1 cellular context compared by ENCODE assay signal in the genomic region with DNA sequence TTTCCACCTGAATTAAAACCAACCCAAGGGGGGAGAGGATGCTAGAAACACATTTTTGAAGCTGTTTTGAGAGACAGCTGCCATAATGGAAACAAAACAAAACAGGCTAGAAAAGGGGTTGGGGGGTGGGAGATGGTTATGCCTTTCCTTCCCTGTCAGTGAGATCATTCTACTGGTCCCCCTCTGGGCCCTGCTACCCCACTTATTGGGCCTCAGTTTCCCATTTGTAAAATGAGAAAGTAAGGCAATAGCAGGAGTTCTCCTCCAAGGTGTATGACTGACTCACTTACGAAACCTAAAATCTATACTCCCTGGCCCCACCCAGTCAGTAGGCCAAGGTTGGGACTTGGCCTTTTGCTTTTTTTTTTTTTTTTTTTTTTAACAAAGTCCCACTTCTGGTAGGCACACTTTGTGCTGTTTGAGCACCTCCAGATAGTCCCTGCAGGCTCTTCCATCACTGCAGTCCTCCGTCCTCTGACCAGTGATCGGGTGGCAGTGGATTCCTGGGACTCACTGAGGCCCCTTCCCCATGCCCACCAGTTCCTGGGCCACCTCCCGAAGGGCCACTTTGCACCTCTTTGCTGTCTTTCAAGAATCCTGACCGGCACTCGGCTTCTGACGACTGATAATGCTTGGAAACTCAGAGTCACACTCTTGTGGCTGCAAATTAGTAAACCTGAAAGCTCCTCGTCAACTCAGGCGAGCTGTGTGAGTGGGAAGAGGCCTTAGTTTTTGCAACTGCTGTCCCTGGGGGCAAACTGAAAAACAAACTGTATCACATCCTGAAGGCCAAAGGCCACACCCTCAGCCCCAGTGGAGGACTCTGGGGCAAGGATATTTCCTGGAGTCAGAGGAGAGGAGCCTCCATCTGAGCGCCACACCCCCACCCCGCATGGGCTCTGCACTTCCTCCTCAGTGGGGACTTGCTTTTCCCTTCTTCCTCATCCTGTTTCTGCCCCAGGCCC.
TF ChIP-seq lines count a peak whose summit lies in the region.

No MANE protein-coding gene starts in this region.

TF ChIP-seq in HepG2, 621 proteins besides CTCF, POLR2A, EP300 and RAD21 (continued from another document):
- TF ChIP-seq, protein P1, sequence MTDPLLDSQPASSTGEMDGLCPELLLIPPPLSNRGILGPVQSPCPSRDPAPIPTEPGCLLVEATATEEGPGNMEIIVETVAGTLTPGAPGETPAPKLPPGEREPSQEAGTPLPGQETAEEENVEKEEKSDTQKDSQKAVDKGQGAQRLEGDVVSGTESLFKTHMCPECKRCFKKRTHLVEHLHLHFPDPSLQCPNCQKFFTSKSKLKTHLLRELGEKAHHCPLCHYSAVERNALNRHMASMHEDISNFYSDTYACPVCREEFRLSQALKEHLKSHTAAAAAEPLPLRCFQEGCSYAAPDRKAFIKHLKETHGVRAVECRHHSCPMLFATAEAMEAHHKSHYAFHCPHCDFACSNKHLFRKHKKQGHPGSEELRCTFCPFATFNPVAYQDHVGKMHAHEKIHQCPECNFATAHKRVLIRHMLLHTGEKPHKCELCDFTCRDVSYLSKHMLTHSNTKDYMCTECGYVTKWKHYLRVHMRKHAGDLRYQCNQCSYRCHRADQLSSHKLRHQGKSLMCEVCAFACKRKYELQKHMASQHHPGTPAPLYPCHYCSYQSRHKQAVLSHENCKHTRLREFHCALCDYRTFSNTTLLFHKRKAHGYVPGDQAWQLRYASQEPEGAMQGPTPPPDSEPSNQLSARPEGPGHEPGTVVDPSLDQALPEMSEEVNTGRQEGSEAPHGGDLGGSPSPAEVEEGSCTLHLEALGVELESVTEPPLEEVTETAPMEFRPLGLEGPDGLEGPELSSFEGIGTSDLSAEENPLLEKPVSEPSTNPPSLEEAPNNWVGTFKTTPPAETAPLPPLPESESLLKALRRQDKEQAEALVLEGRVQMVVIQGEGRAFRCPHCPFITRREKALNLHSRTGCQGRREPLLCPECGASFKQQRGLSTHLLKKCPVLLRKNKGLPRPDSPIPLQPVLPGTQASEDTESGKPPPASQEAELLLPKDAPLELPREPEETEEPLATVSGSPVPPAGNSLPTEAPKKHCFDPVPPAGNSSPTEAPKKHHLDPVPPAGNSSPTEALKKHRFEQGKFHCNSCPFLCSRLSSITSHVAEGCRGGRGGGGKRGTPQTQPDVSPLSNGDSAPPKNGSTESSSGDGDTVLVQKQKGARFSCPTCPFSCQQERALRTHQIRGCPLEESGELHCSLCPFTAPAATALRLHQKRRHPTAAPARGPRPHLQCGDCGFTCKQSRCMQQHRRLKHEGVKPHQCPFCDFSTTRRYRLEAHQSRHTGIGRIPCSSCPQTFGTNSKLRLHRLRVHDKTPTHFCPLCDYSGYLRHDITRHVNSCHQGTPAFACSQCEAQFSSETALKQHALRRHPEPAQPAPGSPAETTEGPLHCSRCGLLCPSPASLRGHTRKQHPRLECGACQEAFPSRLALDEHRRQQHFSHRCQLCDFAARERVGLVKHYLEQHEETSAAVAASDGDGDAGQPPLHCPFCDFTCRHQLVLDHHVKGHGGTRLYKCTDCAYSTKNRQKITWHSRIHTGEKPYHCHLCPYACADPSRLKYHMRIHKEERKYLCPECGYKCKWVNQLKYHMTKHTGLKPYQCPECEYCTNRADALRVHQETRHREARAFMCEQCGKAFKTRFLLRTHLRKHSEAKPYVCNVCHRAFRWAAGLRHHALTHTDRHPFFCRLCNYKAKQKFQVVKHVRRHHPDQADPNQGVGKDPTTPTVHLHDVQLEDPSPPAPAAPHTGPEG (CRISPR knock-in tag; IDR thresholded peaks at IDR 0.05): no peak
- TF ChIP-seq ZBTB8A (CRISPR knock-in tag; IDR thresholded peaks at IDR 0.05; ENCODE audit: borderline replicate concordance, low read depth) (no peak), ZNF24 (IDR thresholded peaks at IDR 0.05) (no peak)
